26 cellular contexts compared by ENCODE assay signal in the genomic region with DNA sequence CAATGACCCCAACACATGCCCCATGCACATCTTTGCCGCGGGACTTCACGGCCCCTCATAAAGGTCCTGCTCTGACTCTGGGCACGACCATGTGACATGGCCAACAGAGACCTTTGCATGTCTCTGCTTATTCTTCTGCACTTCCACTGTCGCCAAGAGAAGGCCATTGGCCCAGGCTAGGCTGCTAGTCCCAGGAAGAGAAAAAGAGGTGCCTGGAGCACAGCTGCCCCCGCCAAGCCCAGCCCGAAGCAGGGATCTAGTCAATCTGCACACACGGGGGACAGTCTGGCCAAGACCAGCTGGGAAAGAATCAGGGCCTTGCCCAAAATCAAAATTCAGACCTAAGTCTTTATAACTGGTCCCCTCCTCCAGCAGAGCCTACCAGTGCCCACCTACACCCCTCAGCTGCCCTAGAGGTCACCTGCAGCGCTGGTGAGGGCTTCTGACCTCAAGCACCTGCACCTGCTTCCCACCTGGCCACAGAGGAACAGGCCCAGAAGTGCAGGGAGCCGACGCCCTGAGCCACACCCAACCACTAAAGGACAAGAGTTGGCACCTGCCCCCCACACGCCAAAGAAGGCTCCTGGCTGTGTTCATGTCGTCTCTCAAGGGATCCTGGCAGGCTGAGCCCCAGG. TPM values are rescaled to one million over a fixed set of nuclear protein-coding genes. Genes with fewer than 3 reads are reported as not detected.
"Had no signal": no experiment of that assay in that cellular context is flagged by ENCODE, and none has a peak within 500 bp of the region (broad histone marks: within the 10 kb centered on the region; RNA-seq: fewer than 3 reads in every experiment).

No MANE protein-coding gene starts in this region.

- H2AFZ ChIP-seq: parathyroid adenoma had no signal

- H3K36me3 ChIP-seq: right lobe of liver, thyroid gland had no signal

- H3K27me3 ChIP-seq: right lobe of liver, thyroid gland had no signal

- H3K4me3 ChIP-seq: lung, right lobe of liver, thyroid gland had no signal

- H3K9me3 ChIP-seq: right lobe of liver, thyroid gland had no signal

- H3K4me3 Mint-ChIP-seq: activated CD8-positive, alpha-beta T cell treated with anti-CD3 and anti-CD28 coated beads, Interleukin-2, amount 10 ng/mL, durations not matched to agents 7 days and 5 days; activated naive CD4-positive, alpha-beta T cell treated with anti-CD3 and anti-CD28 coated beads for 36 hours; activated T-helper 17 cell treated with anti-CD3 and anti-CD28 coated beads, Interleukin-2, amount 50 U/mL, for 72 hours; dendritic cell treated with granulocyte-macrophage colony-stimulating factor and Interleukin-4, amounts not matched to agents 40 ng/mL and 50 ng/mL, for 4 days; nephron had no signal

- H3K4me1 ChIP-seq: foreskin keratinocyte, parathyroid adenoma, right lobe of liver, thyroid gland had no signal

- DNase-seq: activated CD4-positive, alpha-beta T cell treated with anti-CD3 and anti-CD28 coated beads for 1 hour; activated CD4-positive, alpha-beta T cell treated with anti-CD3 and anti-CD28 coated beads, Interleukin-2, amount 50 U/mL, for 1 hour; activated CD8-positive, alpha-beta T cell treated with anti-CD3 and anti-CD28 coated beads, Interleukin-2, amount 10 ng/mL, durations not matched to agents 7 days and 5 days; activated naive CD4-positive, alpha-beta T cell treated with anti-CD3 and anti-CD28 coated beads for 36 hours; activated T-cell treated with anti-CD3 and anti-CD28 coated beads, Interleukin-2, amount 50 U/mL, for 1 hour; amygdala; effector CD4-positive, alpha-beta T cell; erythroblast; foreskin keratinocyte; stimulated activated CD4-positive, alpha-beta T cell treated with anti-CD3 and anti-CD28 coated beads, Interleukin-4, amount 100 ng/mL, for 24 hours; stimulated activated naive CD8-positive, alpha-beta T cell treated with anti-CD3 and anti-CD28 coated beads, Interleukin-15, Interleukin-2, amounts not matched to agents 100 U/mL and 50 U/mL, for 24 hours; T-helper 9 cell; thyroid gland had no signal

- H3K9ac ChIP-seq: parathyroid adenoma had no signal

- H3K4me1 Mint-ChIP-seq: activated T-helper 17 cell treated with anti-CD3 and anti-CD28 coated beads, Interleukin-2, amount 50 U/mL, for 72 hours; nephron had no signal

- H3K27ac ChIP-seq: foreskin keratinocyte, parathyroid adenoma, right lobe of liver, thyroid gland had no signal

- ATAC-seq: activated CD8-positive, alpha-beta T cell treated with anti-CD3 and anti-CD28 coated beads, Interleukin-2, amount 10 ng/mL, durations not matched to agents 7 days and 5 days; activated T-helper 17 cell treated with anti-CD3 and anti-CD28 coated beads, Interleukin-2, amount 50 U/mL, for 72 hours; foreskin keratinocyte; left lobe of liver; stimulated activated naive CD8-positive, alpha-beta T cell treated with anti-CD3 and anti-CD28 coated beads, Interleukin-15, Interleukin-2, amounts not matched to agents 100 U/mL and 50 U/mL, for 24 hours had no signal

- H3K27ac Mint-ChIP-seq: activated CD8-positive, alpha-beta T cell treated with anti-CD3 and anti-CD28 coated beads, Interleukin-2, amount 10 ng/mL, durations not matched to agents 7 days and 5 days; activated naive CD4-positive, alpha-beta T cell treated with anti-CD3 and anti-CD28 coated beads for 36 hours; activated T-helper 17 cell treated with anti-CD3 and anti-CD28 coated beads, Interleukin-2, amount 50 U/mL, for 72 hours; dendritic cell treated with granulocyte-macrophage colony-stimulating factor and Interleukin-4, amounts not matched to agents 40 ng/mL and 50 ng/mL, for 4 days; nephron had no signal

RNA-seq across cellular contexts. Expression of a gene that starts 8.0 kb away (rescaled TPM):
- total RNA-seq: activated CD8-positive, alpha-beta T cell treated with anti-CD3 and anti-CD28 coated beads, Interleukin-2, amount 10 ng/mL, durations not matched to agents 7 days and 5 days; activated naive CD4-positive, alpha-beta T cell treated with anti-CD3 and anti-CD28 coated beads for 36 hours; foreskin keratinocyte; left lobe of liver; T-helper 1 cell treated with Interleukin-12 subunit alpha and Interleukin-12 subunit beta and Interleukin-4 antibody, amounts not matched to agents 30 ng/mL and 1 ng/mL, for 36 hours; thyroid gland had no signal
- polyA plus RNA-seq: foreskin keratinocyte had no signal

RNA-seq across cellular contexts. Expression of a gene that starts 37.5 kb away (rescaled TPM):
- total RNA-seq: activated CD8-positive, alpha-beta T cell treated with anti-CD3 and anti-CD28 coated beads, Interleukin-2, amount 10 ng/mL, durations not matched to agents 7 days and 5 days; activated naive CD4-positive, alpha-beta T cell treated with anti-CD3 and anti-CD28 coated beads for 36 hours; activated T-helper 17 cell treated with anti-CD3 and anti-CD28 coated beads, Interleukin-2, amount 50 U/mL, for 72 hours; cerebellum; glomerular endothelial cell; kidney epithelial cell; left lobe of liver; lung; subcutaneous adipose tissue; T-helper 1 cell treated with Interleukin-12 subunit alpha and Interleukin-12 subunit beta and Interleukin-4 antibody, amounts not matched to agents 30 ng/mL and 1 ng/mL, for 36 hours; thyroid gland; urinary bladder had no signal
- polyA plus RNA-seq: lung, urinary bladder had no signal

RNA-seq across cellular contexts. Expression of a gene that starts 42.2 kb away (rescaled TPM):
- total RNA-seq: T-helper 1 cell treated with Interleukin-12 subunit alpha and Interleukin-12 subunit beta and Interleukin-4 antibody, amounts not matched to agents 30 ng/mL and 1 ng/mL, for 36 hours had no signal
